Comparison of ENCODE assay signal across 11 cellular contexts in genomic region chr2:218046234-218046633, GRCh38.
A peak's percentile ranks its signal among the peaks of the same experiment; 100 is the strongest.
DNase-seq lines count a peak whose midpoint lies in the region; ATAC-seq lines count a peak whose summit lies in the region.
"Had no signal": no experiment of that assay in that cellular context is flagged by ENCODE, and none has a peak within 500 bp of the region (broad histone marks: within the 10 kb centered on the region; RNA-seq: fewer than 3 reads in every experiment).

No MANE protein-coding gene starts in this region.

- CTCF ChIA-PET in activated naive CD4-positive, alpha-beta T cell treated with anti-CD3 and anti-CD28 coated beads, Interleukin-2, amount 10 ng/mL, durations not matched to agents 7 days and 5 days (lab: Charles Lee), result interaction anchor here (1.1 to 1.2 kb wide), 2 partner anchors 23 to 46 kb away, joined by 3 to 6 read pairs; partner anchors contain the start of gene RUFY4

- ATAC-seq in GM19324 (IDR thresholded peaks at IDR 0.05; ENCODE audit: low FRiP score, unreplicated experiment) (peak; percentile 81), HG02870 (IDR thresholded peaks at IDR 0.05; ENCODE audit: unreplicated experiment) (peak; percentile 91)

- H3K4me3 Mint-ChIP-seq in activated naive CD4-positive, alpha-beta T cell treated with anti-CD3 and anti-CD28 coated beads, Interleukin-2, amount 10 ng/mL, durations not matched to agents 7 days and 5 days, result no peak overlapping the region

- H3K27ac Mint-ChIP-seq in activated naive CD4-positive, alpha-beta T cell treated with anti-CD3 and anti-CD28 coated beads, Interleukin-2, amount 10 ng/mL, durations not matched to agents 7 days and 5 days, result no peak overlapping the region

- peaks cover 8% of the 10 kb centered on the region for H3K4me1 Mint-ChIP-seq in activated naive CD4-positive, alpha-beta T cell treated with anti-CD3 and anti-CD28 coated beads, Interleukin-2, amount 10 ng/mL, durations not matched to agents 7 days and 5 days

- H3K36me3 Mint-ChIP-seq in activated naive CD4-positive, alpha-beta T cell treated with anti-CD3 and anti-CD28 coated beads, Interleukin-2, amount 10 ng/mL, durations not matched to agents 7 days and 5 days, result peaks cover 8% of the 10 kb centered on the region

- H3K27me3 Mint-ChIP-seq in activated naive CD4-positive, alpha-beta T cell treated with anti-CD3 and anti-CD28 coated beads, Interleukin-2, amount 10 ng/mL, durations not matched to agents 7 days and 5 days, result peaks cover 28% of the 10 kb centered on the region

- H3K9me3 Mint-ChIP-seq in activated naive CD4-positive, alpha-beta T cell treated with anti-CD3 and anti-CD28 coated beads, Interleukin-2, amount 10 ng/mL, durations not matched to agents 7 days and 5 days, result peaks cover 13% of the 10 kb centered on the region

- DNase-seq in MV-4-11 (lab: John Stamatoyannopoulos, UW) (peak; percentile 98), putamen (ENCODE audit: low spot score) (peak; percentile 15), NCI-H446 (lab: John Stamatoyannopoulos, UW) (no peak), NCI-H1092 treated with DMSO at 0.1 percent for 48 hours (lab: John Stamatoyannopoulos, UW) (no peak)
- DNase-seq in stimulated activated CD4-positive, alpha-beta T cell treated with anti-CD3 and anti-CD28 coated beads, Interleukin-2, amount 100 ng/mL, for 48 hours, result no peak
- DNase-seq in activated naive CD4-positive, alpha-beta T cell treated with anti-CD3 and anti-CD28 coated beads, Interleukin-2, amount 10 ng/mL, durations not matched to agents 7 days and 5 days, result no peak
- DNase-seq: DMS153; NCI-H1092; stimulated activated CD4-positive, alpha-beta T cell treated with anti-CD3 and anti-CD28 coated beads, Interleukin-12 subunit alpha, Interleukin-12 subunit beta, amount 100 ng/mL, for 4 hours had no signal

Comparison
In these comparisons a context has a peak if more than half of its experiments do, and no peak if none do; other contexts are left out.
1. DNase-seq: peak in MV-4-11 (single experiment) and putamen (single experiment); none in stimulated activated CD4-positive, alpha-beta T cell treated with anti-CD3 and anti-CD28 coated beads, Interleukin-2, amount 100 ng/mL, for 48 hours (0 of 2), NCI-H446 (0 of 2), activated naive CD4-positive, alpha-beta T cell treated with anti-CD3 and anti-CD28 coated beads, Interleukin-2, amount 10 ng/mL, durations not matched to agents 7 days and 5 days (single experiment) and NCI-H1092 treated with DMSO at 0.1 percent for 48 hours (single experiment).